13 cellular contexts compared by ENCODE assay signal in the genomic region with DNA sequence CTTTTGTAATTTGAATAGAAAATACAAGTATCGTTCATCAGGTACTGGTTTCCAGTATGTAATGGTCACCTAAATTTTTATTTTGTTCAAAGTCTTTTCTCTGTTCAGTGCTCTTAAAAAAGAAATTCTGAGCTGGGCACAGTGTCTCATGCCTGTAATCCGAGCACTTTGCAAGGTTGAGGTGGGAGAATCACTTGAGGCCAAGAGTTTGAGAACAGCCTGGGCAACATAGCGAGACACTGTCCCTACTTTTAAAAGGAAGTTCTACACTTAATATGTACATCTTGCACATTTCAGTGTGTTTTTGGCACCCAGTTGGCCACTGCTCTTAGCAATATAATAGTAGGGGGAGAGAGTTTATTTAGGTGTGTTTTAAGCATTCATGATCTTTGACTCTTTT. TPM values are rescaled to one million over a fixed set of nuclear protein-coding genes. Genes with fewer than 3 reads are reported as not detected.
A peak's percentile ranks its signal among the peaks of the same experiment; 100 is the strongest.
DNase-seq lines count a peak whose midpoint lies in the region; ATAC-seq and TF ChIP-seq lines count a peak whose summit lies in the region.
"Had no signal": no experiment of that assay in that cellular context is flagged by ENCODE, and none has a peak within 500 bp of the region (broad histone marks: within the 10 kb centered on the region; RNA-seq: fewer than 3 reads in every experiment).

No MANE protein-coding gene starts in this region.

- H3K9me3 ChIP-seq in CD4-positive, alpha-beta T cell (ENCODE audit: control insufficient read depth, low read length): no peaks in the 10 kb centered on the region
- H3K9me3 ChIP-seq: ascending aorta had no signal

- DNase-seq in CD4-positive, alpha-beta T cell: no peak
- DNase-seq in activated naive CD8-positive, alpha-beta T cell treated with anti-CD3 and anti-CD28 coated beads, Interleukin-2, amount 10 ng/mL, durations not matched to agents 7 days and 5 days: no peak
- DNase-seq in superior temporal gyrus (ENCODE audit: extremely low spot score): no peak
- no peak for DNase-seq in NCI-H1092 (lab: John Stamatoyannopoulos, UW)
- DNase-seq in effector CD8-positive, alpha-beta T cell (lab: John Stamatoyannopoulos, UW): no peak
- DNase-seq in putamen (ENCODE audit: low spot score): no peak
- DNase-seq: islet precursor cell, NCI-H1436, PC-3 had no signal

- H3K27me3 ChIP-seq in CD4-positive, alpha-beta T cell (ENCODE audit: control insufficient read depth, insufficient read depth, low read length): no peaks in the 10 kb centered on the region
- H3K27me3 ChIP-seq: ascending aorta had no signal

- CTCF ChIA-PET in CD4-positive, alpha-beta T cell (lab: Charles Lee): interaction anchor here (6.5 kb wide), 1 partner anchor 28 kb away, joined by 32 read pairs; a partner anchor contains a TSS

- H3K27me3 Mint-ChIP-seq in CD4-positive, alpha-beta T cell: no peaks in the 10 kb centered on the region
- no peaks in the 10 kb centered on the region for H3K27me3 Mint-ChIP-seq in activated naive CD8-positive, alpha-beta T cell treated with anti-CD3 and anti-CD28 coated beads, Interleukin-2, amount 10 ng/mL, durations not matched to agents 7 days and 5 days
- H3K27me3 Mint-ChIP-seq in nephron (ENCODE audit: low read depth): no peaks in the 10 kb centered on the region

- intact Hi-C loops in CD4-positive, alpha-beta T cell (cut with DNase I, micrococcal nuclease): loop anchor here in 1 of 2 experiments (2.0 kb wide), 1 partner anchor 14 kb away; no protein-coding TSS in a partner anchor

- H3K4me3 Mint-ChIP-seq in CD4-positive, alpha-beta T cell: peak overlapping the region; percentile 13
- peak overlapping the region; percentile 76 for H3K4me3 Mint-ChIP-seq in activated naive CD8-positive, alpha-beta T cell treated with anti-CD3 and anti-CD28 coated beads, Interleukin-2, amount 10 ng/mL, durations not matched to agents 7 days and 5 days
- no peak overlapping the region for H3K4me3 Mint-ChIP-seq in nephron

- TF ChIP-seq CTCF in CD4-positive, alpha-beta T cell (IDR thresholded peaks at IDR 0.05): no peak
- TF ChIP-seq CTCF in nephron (IDR thresholded peaks at IDR 0.05; ENCODE audit: unreplicated experiment in 3 of 3): no peak

- H3K27ac Mint-ChIP-seq in CD4-positive, alpha-beta T cell: peak overlapping the region; percentile 78
- peak overlapping the region; percentile 6 for H3K27ac Mint-ChIP-seq in activated naive CD8-positive, alpha-beta T cell treated with anti-CD3 and anti-CD28 coated beads, Interleukin-2, amount 10 ng/mL, durations not matched to agents 7 days and 5 days
- peak overlapping the region; percentile 26 to 87 (median 76) for H3K27ac Mint-ChIP-seq in nephron

- H3K9me3 Mint-ChIP-seq in CD4-positive, alpha-beta T cell: peaks cover 3% of the 10 kb centered on the region
- H3K9me3 Mint-ChIP-seq in activated naive CD8-positive, alpha-beta T cell treated with anti-CD3 and anti-CD28 coated beads, Interleukin-2, amount 10 ng/mL, durations not matched to agents 7 days and 5 days: peaks cover 10% of the 10 kb centered on the region
- peaks cover 28% of the 10 kb centered on the region for H3K9me3 Mint-ChIP-seq in nephron

- H3K4me1 Mint-ChIP-seq in CD4-positive, alpha-beta T cell (ENCODE audit: low read depth): peaks cover 90% of the 10 kb centered on the region
- peaks cover 46% of the 10 kb centered on the region for H3K4me1 Mint-ChIP-seq in activated naive CD8-positive, alpha-beta T cell treated with anti-CD3 and anti-CD28 coated beads, Interleukin-2, amount 10 ng/mL, durations not matched to agents 7 days and 5 days
- H3K4me1 Mint-ChIP-seq in nephron: peaks cover 26% of the 10 kb centered on the region

- H3K27ac ChIP-seq in CD4-positive, alpha-beta T cell (ENCODE audit: low read depth, low read length): peak overlapping the region; percentile 27
- H3K27ac ChIP-seq: ascending aorta had no signal

- peaks cover 38% of the 10 kb centered on the region for H3K36me3 Mint-ChIP-seq in CD4-positive, alpha-beta T cell (ENCODE audit: low read depth)
- H3K36me3 Mint-ChIP-seq in activated naive CD8-positive, alpha-beta T cell treated with anti-CD3 and anti-CD28 coated beads, Interleukin-2, amount 10 ng/mL, durations not matched to agents 7 days and 5 days: peaks cover 39% of the 10 kb centered on the region
- H3K36me3 Mint-ChIP-seq in nephron (ENCODE audit: low read depth): peaks cover 33% of the 10 kb centered on the region

- ATAC-seq in CD4-positive, alpha-beta T cell (ENCODE audit: poor library complexity): no peak
- peak; percentile 9 for ATAC-seq in GM21390 (IDR thresholded peaks at IDR 0.05; ENCODE audit: unreplicated experiment)
- ATAC-seq in activated naive CD8-positive, alpha-beta T cell treated with anti-CD3 and anti-CD28 coated beads, Interleukin-2, amount 10 ng/mL, durations not matched to agents 7 days and 5 days (ENCODE audit: low read depth): no peak
- ATAC-seq: HCT116 had no signal

- POLR2A ChIA-PET in CD4-positive, alpha-beta T cell (lab: Charles Lee): interaction anchor here (1.2 to 2.8 kb wide), 6 partner anchors 9 to 31 kb away, joined by 4 to 9 read pairs (median 6); no protein-coding TSS in a partner anchor
- POLR2A ChIA-PET in activated naive CD8-positive, alpha-beta T cell treated with anti-CD3 and anti-CD28 coated beads, Interleukin-2, amount 10 ng/mL, durations not matched to agents 7 days and 5 days (lab: Charles Lee): interaction anchor here (1.4 kb wide), 1 partner anchor 126 kb away, joined by 5 read pairs; a partner anchor contains a TSS

RNA-seq across cellular contexts. Expression of a gene that starts 27.9 kb away (rescaled TPM):
- total RNA-seq in CD4-positive, alpha-beta T cell: 10 to 100 TPM; 87.1 to 87.6 TPM
- 10 to 100 TPM; 80.0 to 93.0 TPM for total RNA-seq in activated naive CD8-positive, alpha-beta T cell treated with anti-CD3 and anti-CD28 coated beads, Interleukin-2, amount 10 ng/mL, durations not matched to agents 7 days and 5 days

Comparison
In these comparisons a context has a peak if more than half of its experiments do, and no peak if none do; other contexts are left out.
1. H3K27ac Mint-ChIP-seq: peak in every context shown above with its lines; median percentile 78 in CD4-positive, alpha-beta T cell; 76 in nephron; 6 in activated naive CD8-positive, alpha-beta T cell treated with anti-CD3 and anti-CD28 coated beads, Interleukin-2, amount 10 ng/mL, durations not matched to agents 7 days and 5 days.
2. H3K4me3 Mint-ChIP-seq: peak in CD4-positive, alpha-beta T cell (single experiment) and activated naive CD8-positive, alpha-beta T cell treated with anti-CD3 and anti-CD28 coated beads, Interleukin-2, amount 10 ng/mL, durations not matched to agents 7 days and 5 days (single experiment); none in nephron (0 of 3).